Comparison of ENCODE assay signal across 8 cellular contexts in the genomic region with DNA sequence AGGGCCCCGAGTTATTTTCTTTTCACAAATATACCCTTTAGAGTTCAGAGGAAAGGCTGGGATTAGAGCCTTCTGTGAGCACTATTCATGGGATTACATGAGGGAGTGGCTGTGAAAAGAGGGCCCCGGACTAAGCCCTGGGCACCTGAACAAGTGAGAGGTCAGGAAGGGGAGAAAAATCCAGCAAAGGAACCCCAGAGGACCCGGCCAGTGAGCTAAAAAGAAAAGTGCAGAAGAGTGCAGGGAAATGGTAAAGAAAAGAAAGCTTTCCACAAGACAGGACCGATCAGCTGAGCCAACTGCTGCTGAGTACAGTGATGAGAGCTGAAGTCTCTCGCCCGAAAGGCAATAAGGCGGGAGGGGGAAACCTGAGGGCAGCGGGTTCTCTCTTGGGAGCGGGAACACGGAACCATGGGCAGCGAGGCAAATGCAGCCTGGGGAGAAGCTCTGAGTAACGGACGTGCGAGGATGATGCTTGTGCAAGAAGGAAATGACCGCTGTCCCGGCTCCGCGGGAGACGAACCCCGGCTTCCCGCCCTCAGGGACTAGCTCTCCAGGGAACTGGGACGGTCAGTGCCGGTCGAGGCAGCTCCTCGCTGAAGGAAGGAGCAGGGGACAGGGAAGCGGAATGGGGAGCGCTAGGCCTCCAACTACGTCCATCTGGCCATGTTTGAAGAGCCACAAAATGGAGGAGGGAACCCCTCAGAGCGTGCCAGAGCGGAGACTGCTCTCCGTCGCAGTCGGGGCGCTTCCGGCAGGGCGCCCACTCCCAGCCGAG.
A peak's percentile ranks its signal among the peaks of the same experiment; 100 is the strongest.
DNase-seq lines count a peak whose midpoint lies in the region; ATAC-seq, FAIRE-seq and TF ChIP-seq lines count a peak whose summit lies in the region.

No MANE protein-coding gene starts in this region.

- peak overlapping the region; percentile 96 for H3K4me3 Mint-ChIP-seq in T-helper 2 cell treated with Interferon-gamma antibody and Interleukin-4, amounts not matched to agents 5 μg/mL and 100 μg/mL, for 36 hours

- H3K4me3 ChIP-seq in GM06990 (replicated peaks; ENCODE audit: low read depth, low read length) (peak overlapping the region; percentile 80), MM.1S (ENCODE audit: low read length) (peak overlapping the region; percentile 73), skin epidermis (peak overlapping the region; percentile 59 to 90 (median 81))

- H3K9me3 Mint-ChIP-seq in T-helper 2 cell treated with Interferon-gamma antibody and Interleukin-4, amounts not matched to agents 5 μg/mL and 100 μg/mL, for 36 hours = no peaks in the 10 kb centered on the region

- H3K9me2 ChIP-seq in MM.1S (replicated peaks; ENCODE audit: insufficient read depth, low read length) = no peaks in the 10 kb centered on the region

- H3K9ac ChIP-seq in MM.1S (ENCODE audit: low read length) = peak overlapping the region; percentile 71

- no peaks in the 10 kb centered on the region for H3K9me3 ChIP-seq in MM.1S (replicated peaks; ENCODE audit: insufficient read depth, low read length)

- ATAC-seq in GM18498 (IDR thresholded peaks at IDR 0.05; ENCODE audit: unreplicated experiment) = no peak

- H3K27me3 ChIP-seq in GM06990 (replicated peaks; ENCODE audit: control insufficient read depth, insufficient read depth, low read length) (no peaks in the 10 kb centered on the region), MM.1S (replicated peaks; ENCODE audit: insufficient read depth, low read length) (no peaks in the 10 kb centered on the region)

- TF ChIP-seq CTCF in GM06990 (IDR thresholded peaks at IDR 0.05; ENCODE audit: insufficient read depth, low read length, poor library complexity, severe bottlenecking) (no peak), MM.1S (IDR thresholded peaks at IDR 0.05; ENCODE audit: low read length) (no peak)

- peaks cover 6% of the 10 kb centered on the region for H3K36me3 Mint-ChIP-seq in T-helper 2 cell treated with Interferon-gamma antibody and Interleukin-4, amounts not matched to agents 5 μg/mL and 100 μg/mL, for 36 hours (ENCODE audit: low read depth)

- peaks cover 15% of the 10 kb centered on the region for H3K27me3 Mint-ChIP-seq in T-helper 2 cell treated with Interferon-gamma antibody and Interleukin-4, amounts not matched to agents 5 μg/mL and 100 μg/mL, for 36 hours (ENCODE audit: low read depth)

- peaks cover 24% of the 10 kb centered on the region for H3F3A ChIP-seq in MM.1S (ENCODE audit: insufficient read depth, low read length)

- H3K4me1 ChIP-seq in MM.1S (ENCODE audit: low read length) = peaks cover 21% of the 10 kb centered on the region

- TF ChIP-seq POLR2A in H54 (IDR thresholded peaks at IDR 0.05; ENCODE audit: low read depth, low read length) = no peak

- H2AFZ ChIP-seq in MM.1S (ENCODE audit: low read length) = peak overlapping the region; percentile 78

- H3K79me2 ChIP-seq in MM.1S (ENCODE audit: low read length) = peaks cover 37% of the 10 kb centered on the region

- FAIRE-seq in H54 (lab: Jason Lieb, UNC) = no peak

- peak overlapping the region; percentile 93 for H3K27ac Mint-ChIP-seq in T-helper 2 cell treated with Interferon-gamma antibody and Interleukin-4, amounts not matched to agents 5 μg/mL and 100 μg/mL, for 36 hours

- H3K27ac ChIP-seq in MM.1S (ENCODE audit: low read length) = peak overlapping the region; percentile 65
- peak overlapping the region; percentile 80 to 96 (median 92) for H3K27ac ChIP-seq in skin epidermis

- H3K4me2 ChIP-seq in MM.1S (ENCODE audit: low read depth, low read length) = peak overlapping the region; percentile 91

- H4K20me1 ChIP-seq in MM.1S (ENCODE audit: insufficient read depth, low read length) = no peaks in the 10 kb centered on the region

- no peak for DNase-seq in GM06990 (ENCODE audit: extremely low read depth, insufficient read length)
- peak; percentile 62 for DNase-seq in H54 (ENCODE audit: insufficient read length, low spot score)
- peak; percentile 46 for DNase-seq in MM.1S
- peak; percentile 37 for DNase-seq in T-helper 2 cell treated with Interferon-gamma antibody and Interleukin-4, amounts not matched to agents 5 μg/mL and 100 μg/mL, for 36 hours (ENCODE audit: low spot score)
- DNase-seq in cerebellar cortex (ENCODE audit: low spot score) = peak; percentile 80
- peak; percentile 86 for DNase-seq in islet precursor cell

- H3K4me1 Mint-ChIP-seq in T-helper 2 cell treated with Interferon-gamma antibody and Interleukin-4, amounts not matched to agents 5 μg/mL and 100 μg/mL, for 36 hours (ENCODE audit: low read depth) = peaks cover 30% of the 10 kb centered on the region

- H3K36me3 ChIP-seq in GM06990 (ENCODE audit: control insufficient read depth, insufficient read depth, low read length) (no peaks in the 10 kb centered on the region), MM.1S (replicated peaks; ENCODE audit: insufficient read depth, low read length) (no peaks in the 10 kb centered on the region; the same call in 1 of the 2 replicates)
